In the genomic region with DNA sequence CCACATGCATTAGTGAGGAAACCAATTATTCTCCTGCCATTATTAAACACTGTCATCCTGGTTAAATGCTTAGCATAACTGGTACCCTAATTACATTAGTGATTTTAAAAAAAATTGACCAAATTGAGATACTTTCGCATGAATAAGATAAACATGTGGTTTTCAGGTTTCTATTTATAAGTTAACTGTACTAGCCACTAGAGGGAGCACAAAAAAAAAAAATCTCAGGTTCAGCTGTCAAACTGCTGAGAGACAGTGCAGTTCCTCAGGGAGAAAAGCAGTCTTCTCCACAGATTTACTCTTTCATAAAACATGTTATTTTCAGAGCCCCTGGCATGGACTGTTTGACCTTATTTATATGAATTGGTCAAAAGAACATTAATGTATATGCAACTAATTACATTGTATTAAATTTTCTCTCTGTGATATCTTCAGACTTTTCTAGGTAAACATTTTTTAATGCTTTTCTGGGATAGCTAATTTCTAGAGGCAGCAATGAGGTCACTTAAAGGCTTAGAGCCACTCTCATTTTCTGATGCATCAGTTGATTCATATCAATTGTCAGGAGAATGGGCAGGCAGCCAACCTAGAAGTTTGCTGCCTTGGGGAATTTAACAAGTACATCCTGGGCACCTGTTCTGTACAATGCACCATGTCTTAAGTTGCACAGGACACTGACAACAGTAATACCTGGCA, we compare ENCODE assay signal across 8 cellular contexts.
DNase-seq lines count a peak whose midpoint lies in the region; ATAC-seq and TF ChIP-seq lines count a peak whose summit lies in the region.

No MANE protein-coding gene starts in this region.

- H3K27me3 ChIP-seq in OCI-LY3 (ENCODE audit: low read depth, low read length) (no peaks in the 10 kb centered on the region), dorsolateral prefrontal cortex (no peaks in the 10 kb centered on the region), aorta (ENCODE audit: control insufficient read depth in 1 of 2, insufficient read depth in 2 of 2, low read length in 1 of 2) (no peaks in the 10 kb centered on the region)

- peak overlapping the region; percentile 48 for H3K4me2 ChIP-seq in OCI-LY3 (ENCODE audit: low read length)

- peak; percentile 68 for ATAC-seq in HG03520 (IDR thresholded peaks at IDR 0.05; ENCODE audit: unreplicated experiment)
- ATAC-seq in aorta (ENCODE audit: low FRiP score): no peak

- no peaks in the 10 kb centered on the region for H3K9me3 ChIP-seq in OCI-LY3 (ENCODE audit: insufficient read depth, low read length)
- no peaks in the 10 kb centered on the region for H3K9me3 ChIP-seq in aorta (ENCODE audit: control insufficient read depth, low read length)

- H3K4me1 ChIP-seq in OCI-LY3 (ENCODE audit: low read length) (peaks cover 14% of the 10 kb centered on the region), aorta (ENCODE audit: control insufficient read depth in 1 of 2, insufficient read depth in 2 of 2, low read length in 2 of 2) (no peaks in the 10 kb centered on the region)

- H3K4me3 ChIP-seq in OCI-LY3 (ENCODE audit: low read length) (no peak overlapping the region), dorsolateral prefrontal cortex (peak overlapping the region in 1 of 59 donors; percentile 2), aorta (ENCODE audit: low read length in 2 of 2) (no peak overlapping the region)

- H3K9ac ChIP-seq in OCI-LY3 (ENCODE audit: low read length): no peak overlapping the region

- H3K79me2 ChIP-seq in OCI-LY3 (ENCODE audit: low read length): no peaks in the 10 kb centered on the region

- intact Hi-C loops in dorsolateral prefrontal cortex (cut with DNase I) (loop anchor here (1.0 to 10.0 kb wide), 3 partner anchors 166 to 222 kb away; a partner anchor contains a TSS), aorta (cut with DNase I) (loop anchor here (2.0 to 5.0 kb wide), 3 partner anchors 52 to 222 kb away; no protein-coding TSS in a partner anchor)

- no peaks in the 10 kb centered on the region for H4K20me1 ChIP-seq in OCI-LY3 (ENCODE audit: insufficient read depth, low read length)

- TF ChIP-seq CTCF in OCI-LY3 (IDR thresholded peaks at IDR 0.05; ENCODE audit: low read depth, low read length) (peak; percentile 76), dorsolateral prefrontal cortex (IDR thresholded peaks at IDR 0.05 in 54 of 56, conservative IDR thresholded peaks at IDR 0.05 in 2 of 56; ENCODE audit: low read depth in 1 of 56, partially characterized antibody in 56 of 56) (peak; percentile 69 to 95 (median 83))

- H2AFZ ChIP-seq in OCI-LY3 (ENCODE audit: low read depth, low read length): no peak overlapping the region

- 1 to 3% methylated on average over 1 of the region's 1 CpG for WGBS in aorta, 2 donors

- H3K27ac ChIP-seq in OCI-LY3 (ENCODE audit: low read length) (no peak overlapping the region), dorsolateral prefrontal cortex (peak overlapping the region in 22 of 59 donors; percentile 0 to 57 (median 16)), aorta (ENCODE audit: low read depth in 1 of 2, low read length in 2 of 2) (no peak overlapping the region)

- DNase-seq in COLO829 (ENCODE audit: low spot score) (peak; percentile 54), GM19238 (ENCODE audit: insufficient read length, low spot score) (peak; percentile 4), dorsolateral prefrontal cortex (no peak), middle frontal gyrus (ENCODE audit: extremely low spot score, low spot score) (peak; percentile 55), T-helper 9 cell (no peak), aorta (no peak)

- H3K36me3 ChIP-seq in OCI-LY3 (replicated peaks; ENCODE audit: low read depth, low read length): no peaks in the 10 kb centered on the region
- H3K36me3 ChIP-seq in aorta (ENCODE audit: control insufficient read depth in 1 of 2, insufficient read depth in 2 of 2, low read length in 1 of 2): peaks cover 10 to 14% of the 10 kb centered on the region in 2 donors

Comparison
In these comparisons a context has a peak if more than half of its experiments do, and no peak if none do; other contexts are left out.
1. DNase-seq: peak in COLO829 (single experiment), GM19238 (single experiment) and middle frontal gyrus (single experiment); none in dorsolateral prefrontal cortex (0 of 10), T-helper 9 cell (single experiment) and aorta (0 of 2).